ENCODE assay signal across 20 cellular contexts in the genomic region with DNA sequence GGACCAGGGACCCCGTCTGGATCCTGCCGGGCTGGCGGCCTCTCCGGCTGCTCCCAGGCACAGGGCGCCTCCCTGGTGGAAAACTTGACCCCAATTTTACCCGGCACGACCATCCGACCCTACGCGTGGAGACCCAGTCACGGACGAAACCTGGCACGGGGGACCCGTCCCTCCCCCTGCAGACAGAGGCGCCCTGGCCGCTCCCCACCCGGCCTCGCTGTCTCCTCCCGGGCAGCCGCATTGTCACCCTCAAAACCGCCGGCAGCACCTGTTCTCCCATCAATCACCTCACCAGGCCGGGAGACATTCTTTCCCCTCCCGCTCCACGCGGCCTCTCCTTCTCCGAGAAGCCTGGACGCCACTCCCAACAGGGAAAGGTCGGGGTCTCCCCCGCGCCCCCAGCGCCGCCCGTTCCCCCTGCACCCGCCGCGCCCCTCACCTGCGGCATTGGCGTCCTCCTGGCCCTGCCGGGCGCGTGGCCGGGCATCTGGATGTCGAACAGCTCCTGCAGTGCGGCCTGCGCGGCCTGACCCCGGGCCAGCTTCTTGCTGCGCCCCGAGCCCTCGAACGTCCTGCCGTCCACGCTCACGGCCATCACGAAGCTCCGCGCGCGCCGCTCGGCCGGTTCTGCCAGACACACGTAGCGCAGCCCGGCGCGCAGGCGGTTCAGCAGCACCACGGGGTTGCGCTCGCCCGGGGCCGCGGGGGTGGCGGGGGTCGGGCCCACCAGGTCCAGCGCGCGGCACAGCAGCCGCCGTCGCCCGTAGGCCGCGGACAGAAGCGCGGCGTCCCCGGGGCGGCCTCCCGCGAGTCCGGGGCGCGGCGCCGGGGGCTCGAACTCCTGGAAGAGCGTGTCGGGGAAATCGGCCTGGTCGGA.
"Had no signal": no experiment of that assay in that cellular context is flagged by ENCODE, and none has a peak within 500 bp of the region (broad histone marks: within the 10 kb centered on the region; RNA-seq: fewer than 3 reads in every experiment).

No MANE protein-coding gene starts in this region.

- H3K36me3 ChIP-seq: breast epithelium, colonic mucosa, right lobe of liver, thoracic aorta, upper lobe of left lung had no signal

- DNase-seq: activated CD4-positive, alpha-beta T cell treated with anti-CD3 and anti-CD28 coated beads, Interleukin-2, amount 10 ng/mL, durations not matched to agents 7 days and 5 days; activated CD8-positive, alpha-beta T cell treated with anti-CD3 and anti-CD28 coated beads for 36 hours; activated effector memory CD4-positive, alpha-beta T cell treated with Interleukin-2 at 50 U/mL for 16 hours; activated naive CD4-positive, alpha-beta T cell treated with anti-CD3 and anti-CD28 coated beads for 36 hours; activated naive CD8-positive, alpha-beta T cell treated with anti-CD3 and anti-CD28 coated beads, Interleukin-2, amount 10 ng/mL, durations not matched to agents 7 days and 5 days; activated T-cell treated with anti-CD3 and anti-CD28 coated beads, Interleukin-2, amount 50 U/mL, for 72 hours; amniotic stem cell; foreskin fibroblast; immature natural killer cell; kidney glomerular epithelial cell; left ventricle myocardium superior; right lobe of liver; stimulated activated CD4-positive, alpha-beta T cell treated with anti-CD3 and anti-CD28 coated beads, Interleukin-2, amount 100 ng/mL, for 24 hours; T-helper 2 cell had no signal

- H3K27me3 ChIP-seq: colonic mucosa, right lobe of liver had no signal

- H3K4me3 ChIP-seq: breast epithelium, colonic mucosa, right lobe of liver, SK-N-MC, skin epidermis, thoracic aorta, upper lobe of left lung had no signal
